In genomic region chr7:151091431-151091830, GRCh38 we compare ENCODE assay signal across 9 cellular contexts. TPM values are rescaled to one million over a fixed set of nuclear protein-coding genes. Genes with fewer than 3 reads are reported as not detected.
DNase-seq lines count a peak whose midpoint lies in the region; ATAC-seq, FAIRE-seq and TF ChIP-seq lines count a peak whose summit lies in the region.
"Had no signal": no experiment of that assay in that cellular context is flagged by ENCODE, and none has a peak within 500 bp of the region (broad histone marks: within the 10 kb centered on the region; RNA-seq: fewer than 3 reads in every experiment).

No MANE protein-coding gene starts in this region.

- H3K9me2 ChIP-seq in DOHH2 (replicated peaks; ENCODE audit: control insufficient read depth, low read length): no peaks in the 10 kb centered on the region

- no peak for TF ChIP-seq POLR2A in K562 (conservative IDR thresholded peaks at IDR 0.05)

- H3K9ac ChIP-seq in K562 (ENCODE audit: insufficient read depth in 1 of 2, low read depth in 2 of 2, low read length in 2 of 2): 0 out of 4 replicates have a peak overlapping the region, but pooled peaks of 1 of the 2 experiments have one; percentile 3

- no TSS peak for BruUV-seq in K562 (replicated peaks; lab: Mats Ljungman, UMichigan)

- H3K27ac ChIP-seq in DOHH2 (ENCODE audit: low read depth, low read length) (no peak overlapping the region), K562 (ENCODE audit: extremely low read depth, low read depth, low read length) (no peak overlapping the region)

- WGBS in K562 (ENCODE audit: insufficient coverage, low coverage, missing lambda C conversion rate): 38% methylated on average over 6 of the region's 6 CpGs

- H4K20me1 ChIP-seq in DOHH2 (ENCODE audit: control insufficient read depth, insufficient read depth, low read depth, low read length) (peaks cover 7% of the 10 kb centered on the region), K562 (replicated peaks; ENCODE audit: control insufficient read depth, insufficient read depth, low read length) (peaks cover 60% of the 10 kb centered on the region)

- H3K4me3 ChIP-seq in DOHH2 (ENCODE audit: low read length) (no peak overlapping the region), K562 (no peak overlapping the region), mucosa of descending colon (no peak overlapping the region)
- H3K4me3 ChIP-seq: skin epidermis had no signal

- peaks cover 9% of the 10 kb centered on the region for H3K9me1 ChIP-seq in K562 (ENCODE audit: control insufficient read depth, insufficient read depth, low read length)

- peak; percentile 74 to 89 (median 78) for DNase-seq in K562 (ENCODE audit: extremely low read depth in 1 of 4, low spot score in 3 of 4)
- DNase-seq in mucosa of descending colon: peak; percentile 50 to 81 (median 68)
- DNase-seq in NCI-H2081 (lab: John Stamatoyannopoulos, UW): no peak
- no peak for DNase-seq in epidermal melanocyte (ENCODE audit: insufficient read length, low spot score)

- TF ChIP-seq RAD21 in Ishikawa (IDR thresholded peaks at IDR 0.05; ENCODE audit: low read depth) (peak; percentile 25; the same call in 1 of the 2 replicates), K562 (CRISPR knock-in tag; conservative IDR thresholded peaks at IDR 0.05 in 1 of 2, IDR thresholded peaks at IDR 0.05 in 1 of 2) (peak; percentile 23 to 57; a peak in 2 of 4 replicates)

- peaks cover 12% of the 10 kb centered on the region for H3K4me1 ChIP-seq in DOHH2 (ENCODE audit: control insufficient read depth, low read length)
- peaks cover 21 to 54% of the 10 kb centered on the region in 2 experiments for H3K4me1 ChIP-seq in K562 (replicated peaks in 1 of 2; ENCODE audit: control insufficient read depth in 2 of 2, insufficient read depth in 2 of 2, low read length in 2 of 2)
- peaks cover 24% of the 10 kb centered on the region for H3K4me1 ChIP-seq in mucosa of descending colon (ENCODE audit: low read depth)

- intact Hi-C loops in K562 (cut with micrococcal nuclease): loop anchor here (2.0 to 10.0 kb wide), 2 partner anchors 17 to 307 kb away; no protein-coding TSS in a partner anchor
- intact Hi-C loops in mucosa of descending colon (cut with DNase I, micrococcal nuclease): no loop called here

- CTCF ChIA-PET in K562 (lab: Yijun Ruan, JAX; ENCODE audit: low intra/inter-chr PET ratio): interaction anchor here (2.2 kb wide), 1 partner anchor 20 kb away, joined by 7 read pairs; no protein-coding TSS in a partner anchor

- ATAC-seq in K562: peak; percentile 71
- peak; percentile 67 for ATAC-seq in mucosa of descending colon
- ATAC-seq in HG03469 (IDR thresholded peaks at IDR 0.05; ENCODE audit: unreplicated experiment): no peak
- no peak for ATAC-seq in GM18861 (IDR thresholded peaks at IDR 0.05; ENCODE audit: unreplicated experiment)

- POLR2A ChIA-PET in K562 (lab: Yijun Ruan, JAX): interaction anchor here (4.4 kb wide), 1 partner anchor 13 kb away, joined by 31 read pairs; no protein-coding TSS in a partner anchor

- H3K79me2 ChIP-seq in DOHH2 (ENCODE audit: control insufficient read depth, low read length) (no peaks in the 10 kb centered on the region), K562 (ENCODE audit: control insufficient read depth, insufficient read depth, low read length) (peaks cover 95% of the 10 kb centered on the region)

- H3K36me3 ChIP-seq in DOHH2 (ENCODE audit: control insufficient read depth, low read length) (no peaks in the 10 kb centered on the region), K562 (ENCODE audit: control insufficient read depth, insufficient read depth, low read length) (peaks cover 81% of the 10 kb centered on the region; the same call in 2 of the 3 replicates), mucosa of descending colon (ENCODE audit: low read depth) (no peaks in the 10 kb centered on the region)

- no peaks in the 10 kb centered on the region for H3K9me3 ChIP-seq in DOHH2 (ENCODE audit: control insufficient read depth, insufficient read depth, low read length)
- H3K9me3 ChIP-seq in K562 (replicated peaks; ENCODE audit: control insufficient read depth, insufficient read depth, low read depth, low read length): no peaks in the 10 kb centered on the region
- H3K9me3 ChIP-seq in mucosa of descending colon: no peaks in the 10 kb centered on the region

- H3K4me2 ChIP-seq in DOHH2 (ENCODE audit: low read length) (no peak overlapping the region), K562 (ENCODE audit: insufficient read depth, low read length) (no peak overlapping the region)

- peak; percentile 92 for FAIRE-seq in K562 (lab: Jason Lieb, UNC)

- TF ChIP-seq EP300 in Ishikawa (IDR thresholded peaks at IDR 0.05; ENCODE audit: borderline replicate concordance) (no peak), K562 (IDR thresholded peaks at IDR 0.05; ENCODE audit: low read length) (no peak)

- no peaks in the 10 kb centered on the region for H3F3A ChIP-seq in DOHH2 (ENCODE audit: control insufficient read depth, insufficient read depth)

- H3K27me3 ChIP-seq in DOHH2 (ENCODE audit: control insufficient read depth, low read length): peaks cover 36% of the 10 kb centered on the region
- no peaks in the 10 kb centered on the region for H3K27me3 ChIP-seq in K562 (ENCODE audit: control insufficient read depth in 2 of 2, insufficient read depth in 2 of 2, low read length in 2 of 2)

- TF ChIP-seq CTCF in DOHH2 (IDR thresholded peaks at IDR 0.05; ENCODE audit: low read depth, low read length, poor library complexity, severe bottlenecking) (peak; percentile 83), K562 (IDR thresholded peaks at IDR 0.05 in 2 of 3, conservative IDR thresholded peaks at IDR 0.05 in 1 of 3; ENCODE audit: insufficient read depth in 2 of 3, low read depth in 1 of 3, low read length in 3 of 3) (peak; percentile 86 to 96 (median 88)), mucosa of descending colon (IDR thresholded peaks at IDR 0.05) (peak; percentile 66)

- H2AFZ ChIP-seq in K562 (ENCODE audit: low read depth, low read length): no peak overlapping the region

- in situ Hi-C loops in K562 (cut with MboI): no loop called here

RNA-seq across cellular contexts. Expression of gene AGAP3, which starts 5.2 kb away (rescaled TPM):
- 309 and 657 TPM in 2 replicates for total RNA-seq in K562 (2011; cell fraction: chromatin; rRNA removed; ENCODE audit: low replicate concordance)
- 263 and 322 TPM in 2 replicates for total RNA-seq in K562 (2011; cell fraction: nucleolus; rRNA removed)
- 258 and 293 TPM in 2 replicates for total RNA-seq in K562 (2011; cell fraction: nucleoplasm; rRNA removed)
- total RNA-seq in K562 (2014; rRNA removed) (62.2 and 94.2 TPM in 2 replicates), K562 (2014; rRNA removed; fragmentation: Illumina TruSeq; extraction: Trizol) (34.6 and 44.0 TPM in 2 replicates), K562 (2015; rRNA removed; fragmentation: Illumina TruSeq; extraction: Trizol) (59.8 and 60.0 TPM in 2 replicates), K562 (2021) (178 and 208 TPM in 2 replicates), mucosa of descending colon (100 to 1,000 TPM in 1 of 3 donors, 10 to 100 TPM in 2; 39.7 to 116 (median 50.6) TPM)
- polyA plus RNA-seq in K562 (2011; rRNA removed) (61.4 and 65.4 TPM in 2 replicates), K562 (2014; fragmentation: Illumina TruSeq; extraction: Trizol) (66.7 and 96.7 TPM in 2 replicates), K562 (2014; fragmentation: Nextera tagmentation; extraction: Ambion mirVana) (1 to 10 TPM; 3.4 to 4.4 TPM), K562 (2014; rRNA removed) (118 and 127 TPM in 2 replicates)
- polyA plus RNA-seq in K562 (2011; cell fraction: cytosol; rRNA removed): 86.8 and 233 TPM in 2 replicates
- polyA plus RNA-seq in K562 (2011; cell fraction: nucleus; rRNA removed): 273 and 510 TPM in 2 replicates
- polyA plus RNA-seq in K562 (2012): 83.7 and 110 TPM in 2 replicates
- 34.5 and 46.4 TPM in 2 replicates for polyA minus RNA-seq in K562 (2011; rRNA and poly(A)+ RNA removed)
- 64.1 and 65.6 TPM in 2 replicates for polyA minus RNA-seq in K562 (2011; cell fraction: cytosol; rRNA and poly(A)+ RNA removed)
- 79.9 and 118 TPM in 2 replicates for polyA minus RNA-seq in K562 (2011; cell fraction: nucleus; rRNA and poly(A)+ RNA removed)

RNA-seq across cellular contexts. Expression of gene TMUB1, which starts 8.1 kb away (rescaled TPM):
- 28.8 and 70.7 TPM in 2 replicates for total RNA-seq in K562 (2011; cell fraction: chromatin; rRNA removed; ENCODE audit: low replicate concordance)
- total RNA-seq in K562 (2011; cell fraction: nucleolus; rRNA removed): 113 and 126 TPM in 2 replicates
- total RNA-seq in K562 (2011; cell fraction: nucleoplasm; rRNA removed): 72.2 and 72.4 TPM in 2 replicates
- total RNA-seq in K562 (2014; rRNA removed): 189 and 255 TPM in 2 replicates
- total RNA-seq in K562 (2014; rRNA removed; fragmentation: Illumina TruSeq; extraction: Trizol): 19.4 and 21.4 TPM in 2 replicates
- 86.3 and 97.0 TPM in 2 replicates for total RNA-seq in K562 (2015; rRNA removed; fragmentation: Illumina TruSeq; extraction: Trizol)
- 233 and 241 TPM in 2 replicates for total RNA-seq in K562 (2021)
- polyA plus RNA-seq in K562 (2011; rRNA removed): 38.4 and 59.7 TPM in 2 replicates
- 86.5 and 297 TPM in 2 replicates for polyA plus RNA-seq in K562 (2011; cell fraction: cytosol; rRNA removed)
- 123 and 249 TPM in 2 replicates for polyA plus RNA-seq in K562 (2011; cell fraction: nucleus; rRNA removed)
- polyA plus RNA-seq in K562 (2012): 165 and 183 TPM in 2 replicates
- polyA plus RNA-seq in K562 (2014; fragmentation: Illumina TruSeq; extraction: Trizol): 74.1 and 210 TPM in 2 replicates
- under 1 TPM; 0.14 to 0.34 TPM for polyA plus RNA-seq in K562 (2014; fragmentation: Nextera tagmentation; extraction: Ambion mirVana)
- 195 and 207 TPM in 2 replicates for polyA plus RNA-seq in K562 (2014; rRNA removed)
- 8.2 and 12.5 TPM in 2 replicates for polyA minus RNA-seq in K562 (2011; rRNA and poly(A)+ RNA removed)
- 52.4 and 69.4 TPM in 2 replicates for polyA minus RNA-seq in K562 (2011; cell fraction: cytosol; rRNA and poly(A)+ RNA removed)
- 18.0 and 20.3 TPM in 2 replicates for polyA minus RNA-seq in K562 (2011; cell fraction: nucleus; rRNA and poly(A)+ RNA removed)
- 10 to 100 TPM; 54.2 to 63.7 (median 60.8) TPM for total RNA-seq in mucosa of descending colon

RNA-seq across cellular contexts. Expression of gene FASTK, which starts 10.8 kb away (rescaled TPM):
- total RNA-seq in K562 (2011; cell fraction: chromatin; rRNA removed; ENCODE audit: low replicate concordance): 153 and 539 TPM in 2 replicates
- total RNA-seq in K562 (2011; cell fraction: nucleolus; rRNA removed): 501 and 515 TPM in 2 replicates
- 225 and 261 TPM in 2 replicates for total RNA-seq in K562 (2011; cell fraction: nucleoplasm; rRNA removed)
- total RNA-seq in K562 (2014; rRNA removed): 114 and 139 TPM in 2 replicates
- 8.3 and 12.6 TPM in 2 replicates for total RNA-seq in K562 (2014; rRNA removed; fragmentation: Illumina TruSeq; extraction: Trizol)
- 50.3 and 55.4 TPM in 2 replicates for total RNA-seq in K562 (2015; rRNA removed; fragmentation: Illumina TruSeq; extraction: Trizol)
- total RNA-seq in K562 (2021): 106 and 112 TPM in 2 replicates
- 48.2 and 69.4 TPM in 2 replicates for polyA plus RNA-seq in K562 (2011; rRNA removed)
- 50.7 and 105 TPM in 2 replicates for polyA plus RNA-seq in K562 (2011; cell fraction: cytosol; rRNA removed)
- 711 and 1,075 TPM in 2 replicates for polyA plus RNA-seq in K562 (2011; cell fraction: nucleus; rRNA removed)
- polyA plus RNA-seq in K562 (2012): 70.9 and 124 TPM in 2 replicates
- polyA plus RNA-seq in K562 (2014; fragmentation: Illumina TruSeq; extraction: Trizol): 38.2 and 53.4 TPM in 2 replicates
- polyA plus RNA-seq in K562 (2014; fragmentation: Nextera tagmentation; extraction: Ambion mirVana): 1 to 10 TPM in 1 of 2 experiments, under 1 TPM in 1; 0.51 to 2.7 TPM
- 150 and 181 TPM in 2 replicates for polyA plus RNA-seq in K562 (2014; rRNA removed)
- polyA minus RNA-seq in K562 (2011; rRNA and poly(A)+ RNA removed): 18.8 and 24.7 TPM in 2 replicates
- 22.8 and 23.4 TPM in 2 replicates for polyA minus RNA-seq in K562 (2011; cell fraction: cytosol; rRNA and poly(A)+ RNA removed)
- polyA minus RNA-seq in K562 (2011; cell fraction: nucleus; rRNA and poly(A)+ RNA removed): 187 and 189 TPM in 2 replicates
- 100 to 1,000 TPM in 1 of 3 donors, 10 to 100 TPM in 2; 78.6 to 122 (median 98.5) TPM for total RNA-seq in mucosa of descending colon

RNA-seq across cellular contexts. Expression of gene SLC4A2, which starts 32.0 kb away (rescaled TPM):
- 230 and 845 TPM in 2 replicates for total RNA-seq in K562 (2011; cell fraction: chromatin; rRNA removed; ENCODE audit: low replicate concordance)
- 746 and 756 TPM in 2 replicates for total RNA-seq in K562 (2011; cell fraction: nucleolus; rRNA removed)
- 367 and 388 TPM in 2 replicates for total RNA-seq in K562 (2011; cell fraction: nucleoplasm; rRNA removed)
- total RNA-seq in K562 (2014; rRNA removed) (360 and 417 TPM in 2 replicates), K562 (2014; rRNA removed; fragmentation: Illumina TruSeq; extraction: Trizol) (32.6 and 55.0 TPM in 2 replicates), K562 (2015; rRNA removed; fragmentation: Illumina TruSeq; extraction: Trizol) (130 and 132 TPM in 2 replicates), K562 (2021) (363 and 375 TPM in 2 replicates), mucosa of descending colon (100 to 1,000 TPM in 1 of 3 donors, 10 to 100 TPM in 2; 82.2 to 168 (median 89.5) TPM)
- polyA plus RNA-seq in K562 (2011; rRNA removed) (69.2 and 85.2 TPM in 2 replicates), K562 (2014; fragmentation: Illumina TruSeq; extraction: Trizol) (166 and 212 TPM in 2 replicates), K562 (2014; fragmentation: Nextera tagmentation; extraction: Ambion mirVana) (10 to 100 TPM; 11.4 to 28.8 TPM), K562 (2014; rRNA removed) (306 and 316 TPM in 2 replicates)
- polyA plus RNA-seq in K562 (2011; cell fraction: cytosol; rRNA removed): 68.0 and 147 TPM in 2 replicates
- polyA plus RNA-seq in K562 (2011; cell fraction: nucleus; rRNA removed): 438 and 829 TPM in 2 replicates
- polyA plus RNA-seq in K562 (2012): 243 and 347 TPM in 2 replicates
- polyA minus RNA-seq in K562 (2011; rRNA and poly(A)+ RNA removed): 29.9 and 60.1 TPM in 2 replicates
- 79.9 and 106 TPM in 2 replicates for polyA minus RNA-seq in K562 (2011; cell fraction: cytosol; rRNA and poly(A)+ RNA removed)
- 138 and 143 TPM in 2 replicates for polyA minus RNA-seq in K562 (2011; cell fraction: nucleus; rRNA and poly(A)+ RNA removed)

RNA-seq across cellular contexts. Expression of gene CDK5, which starts 33.7 kb away (rescaled TPM):
- 19.7 and 25.7 TPM in 2 replicates for total RNA-seq in K562 (2011; cell fraction: chromatin; rRNA removed; ENCODE audit: low replicate concordance)
- 30.0 and 32.9 TPM in 2 replicates for total RNA-seq in K562 (2011; cell fraction: nucleolus; rRNA removed)
- total RNA-seq in K562 (2011; cell fraction: nucleoplasm; rRNA removed): 23.7 and 24.5 TPM in 2 replicates
- total RNA-seq in K562 (2014; rRNA removed) (38.0 and 53.5 TPM in 2 replicates), K562 (2014; rRNA removed; fragmentation: Illumina TruSeq; extraction: Trizol) (11.8 and 20.3 TPM in 2 replicates), K562 (2015; rRNA removed; fragmentation: Illumina TruSeq; extraction: Trizol) (32.2 and 35.8 TPM in 2 replicates), K562 (2021) (25.0 and 25.3 TPM in 2 replicates), mucosa of descending colon (10 to 100 TPM in 2 of 3 donors, 1 to 10 TPM in 1; 8.3 to 12.4 (median 11.7) TPM)
- polyA plus RNA-seq in K562 (2011; rRNA removed) (27.5 and 28.6 TPM in 2 replicates), K562 (2014; fragmentation: Illumina TruSeq; extraction: Trizol) (29.0 and 34.3 TPM in 2 replicates), K562 (2014; fragmentation: Nextera tagmentation; extraction: Ambion mirVana) (10 to 100 TPM in 1 of 2 experiments, 1 to 10 TPM in 1; 3.2 to 18.1 TPM), K562 (2014; rRNA removed) (25.6 and 28.4 TPM in 2 replicates)
- polyA plus RNA-seq in K562 (2011; cell fraction: cytosol; rRNA removed): 47.3 and 82.3 TPM in 2 replicates
- polyA plus RNA-seq in K562 (2011; cell fraction: nucleus; rRNA removed): 35.2 and 43.5 TPM in 2 replicates
- polyA plus RNA-seq in K562 (2012): 36.0 and 38.1 TPM in 2 replicates
- 25.6 and 37.1 TPM in 2 replicates for polyA minus RNA-seq in K562 (2011; rRNA and poly(A)+ RNA removed)
- polyA minus RNA-seq in K562 (2011; cell fraction: cytosol; rRNA and poly(A)+ RNA removed): 13.6 and 28.1 TPM in 2 replicates
- 15.5 and 21.0 TPM in 2 replicates for polyA minus RNA-seq in K562 (2011; cell fraction: nucleus; rRNA and poly(A)+ RNA removed)

Comparison
In these comparisons a context has a peak if more than half of its experiments do, and no peak if none do; other contexts are left out.
1. ATAC-seq: peak in K562 (single experiment) and mucosa of descending colon (single experiment); none in HG03469 (single experiment) and GM18861 (single experiment).
2. DNase-seq: peak in K562 (4 of 4) and mucosa of descending colon (3 of 3); none in NCI-H2081 (0 of 2) and epidermal melanocyte (single experiment).
3. Peak in every context shown above with its lines, with median percentiles within 50 percentile points of each other: CTCF ChIP-seq.